In the genomic region with DNA sequence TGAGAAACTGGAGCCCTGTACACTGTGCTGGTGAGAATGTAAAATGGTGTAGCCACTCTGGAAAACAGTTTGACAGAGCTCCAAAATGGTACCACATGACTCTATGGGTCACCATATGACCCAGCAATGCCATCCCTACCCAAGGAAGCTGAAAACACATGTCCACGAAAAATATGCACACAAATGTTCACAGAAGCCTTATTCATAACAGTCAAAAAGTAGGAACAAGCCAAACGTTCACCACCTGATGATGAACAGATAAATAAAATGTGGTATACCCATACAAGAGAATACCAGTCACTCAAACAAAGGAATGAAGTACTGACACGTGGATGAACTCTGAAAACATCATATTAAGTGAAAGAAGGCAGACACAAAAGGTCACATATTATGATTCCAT, we compare ENCODE assay signal across 17 cellular contexts. TPM values are rescaled to one million over a fixed set of nuclear protein-coding genes. Genes with fewer than 3 reads are reported as not detected.
DNase-seq lines count a peak whose midpoint lies in the region; ATAC-seq, FAIRE-seq and TF ChIP-seq lines count a peak whose summit lies in the region.
"Had no signal": no experiment of that assay in that cellular context is flagged by ENCODE, and none has a peak within 500 bp of the region (broad histone marks: within the 10 kb centered on the region; RNA-seq: fewer than 3 reads in every experiment).

No MANE protein-coding gene starts in this region.

- H3K9me1 ChIP-seq in K562 (ENCODE audit: control insufficient read depth, insufficient read depth, low read length), result peaks cover 3% of the 10 kb centered on the region

- no peak overlapping the region for H3K4me3 ChIP-seq in HepG2 (replicated peaks in 1 of 3; ENCODE audit: insufficient read depth in 1 of 3, low read depth in 2 of 3, low read length in 3 of 3)
- no peak overlapping the region for H3K4me3 ChIP-seq in right lobe of liver
- H3K4me3 ChIP-seq in K562, result no peak overlapping the region
- peak overlapping the region in 1 of 2 donors; percentile 7 for H3K4me3 ChIP-seq in mucosa of rectum (ENCODE audit: low read length in 2 of 2)
- H3K4me3 ChIP-seq in mucosa of descending colon, result no peak overlapping the region

- POLR2A ChIA-PET in HepG2 (lab: Yijun Ruan, JAX), result no interaction called here
- POLR2A ChIA-PET in K562 (lab: Yijun Ruan, JAX), result interaction anchor here (1.0 to 2.3 kb wide), 2 partner anchors 8 to 16 kb away, joined by 6 to 23 read pairs; no protein-coding TSS in a partner anchor

- H3K4me1 ChIP-seq in HepG2 (ENCODE audit: insufficient read depth, low read length), result peaks cover 35% of the 10 kb centered on the region
- peaks cover 0 to 20% (median 4%) of the 10 kb centered on the region in 4 donors for H3K4me1 ChIP-seq in right lobe of liver
- H3K4me1 ChIP-seq in K562 (replicated peaks in 1 of 2; ENCODE audit: control insufficient read depth in 2 of 2, insufficient read depth in 2 of 2, low read length in 2 of 2), result peaks cover 28 to 29% of the 10 kb centered on the region in 2 experiments
- peaks cover 26 to 41% of the 10 kb centered on the region in 2 donors for H3K4me1 ChIP-seq in mucosa of rectum (ENCODE audit: control insufficient read depth in 2 of 2, insufficient read depth in 2 of 2, low read length in 2 of 2)
- peaks cover 36% of the 10 kb centered on the region for H3K4me1 ChIP-seq in mucosa of descending colon (ENCODE audit: low read depth)

- no peak overlapping the region for H3K27ac Mint-ChIP-seq in type B pancreatic cell

- peaks cover 7 to 27% of the 10 kb centered on the region in 2 experiments; a peak in 4 of 5 replicates for H3K36me3 ChIP-seq in HepG2 (replicated peaks in 1 of 2; ENCODE audit: control insufficient read depth in 1 of 2, insufficient read depth in 2 of 2, low read length in 2 of 2)
- H3K36me3 ChIP-seq in right lobe of liver, result peaks cover 0 to 15% (median 6%) of the 10 kb centered on the region in 4 donors
- peaks cover 62% of the 10 kb centered on the region for H3K36me3 ChIP-seq in K562 (ENCODE audit: control insufficient read depth, insufficient read depth, low read length)
- H3K36me3 ChIP-seq in mucosa of rectum (ENCODE audit: control insufficient read depth in 2 of 2, insufficient read depth in 2 of 2, low read length in 2 of 2), result peaks cover 5 to 20% of the 10 kb centered on the region in 2 donors
- no peaks in the 10 kb centered on the region for H3K36me3 ChIP-seq in mucosa of descending colon (ENCODE audit: low read depth)

- TF ChIP-seq POLR2A in HepG2 (IDR thresholded peaks at IDR 0.05; ENCODE audit: insufficient read depth in 1 of 2, low read depth in 2 of 2, low read length in 2 of 2), result no peak
- TF ChIP-seq POLR2A in right lobe of liver (IDR thresholded peaks at IDR 0.05), result no peak
- TF ChIP-seq POLR2A in K562 (conservative IDR thresholded peaks at IDR 0.05), result no peak

- H3K27me3 Mint-ChIP-seq in type B pancreatic cell, result no peaks in the 10 kb centered on the region

- H3K4me3 Mint-ChIP-seq in type B pancreatic cell, result peak overlapping the region; percentile 5
- H3K4me3 Mint-ChIP-seq: H9 had no signal

- H3K9me3 ChIP-seq in HepG2 (ENCODE audit: low read length) (no peaks in the 10 kb centered on the region), right lobe of liver (no peaks in the 10 kb centered on the region), K562 (replicated peaks; ENCODE audit: control insufficient read depth, insufficient read depth, low read depth, low read length) (no peaks in the 10 kb centered on the region), mucosa of rectum (ENCODE audit: control insufficient read depth in 2 of 2, low read length in 2 of 2) (no peaks in the 10 kb centered on the region), mucosa of descending colon (no peaks in the 10 kb centered on the region)

- TF ChIP-seq RAD21 in HepG2 (CRISPR knock-in tag; IDR thresholded peaks at IDR 0.05) (no peak), K562 (CRISPR knock-in tag; conservative IDR thresholded peaks at IDR 0.05 in 1 of 2, IDR thresholded peaks at IDR 0.05 in 1 of 2) (no peak)

- no peaks in the 10 kb centered on the region for H3K9me3 Mint-ChIP-seq in type B pancreatic cell
- H3K9me3 Mint-ChIP-seq: H9 had no signal

- CTCF ChIA-PET in HepG2 (lab: Yijun Ruan, JAX; ENCODE audit: low intra/inter-chr PET ratio, low total read pairs), result no interaction called here
- CTCF ChIA-PET in K562 (lab: Yijun Ruan, JAX; ENCODE audit: low intra/inter-chr PET ratio), result no interaction called here

- H3K4me2 ChIP-seq in HepG2 (ENCODE audit: low read depth, low read length), result no peak overlapping the region
- H3K4me2 ChIP-seq in K562 (ENCODE audit: insufficient read depth, low read length), result peak overlapping the region; percentile 49; the same call in 1 of the 2 replicates

- TF ChIP-seq EP300 in HepG2 (IDR thresholded peaks at IDR 0.05; ENCODE audit: low read depth in 2 of 2, low read length in 2 of 2), result no peak
- TF ChIP-seq EP300 in HepG2 (CRISPR knock-in tag; IDR thresholded peaks at IDR 0.05; ENCODE audit: borderline replicate concordance), result no peak
- no peak for TF ChIP-seq EP300 in K562 (IDR thresholded peaks at IDR 0.05; ENCODE audit: low read length)

- H3K79me2 ChIP-seq in HepG2 (ENCODE audit: insufficient read depth, low read length) (peaks cover 71% of the 10 kb centered on the region), K562 (ENCODE audit: control insufficient read depth, insufficient read depth, low read length) (peaks cover 80% of the 10 kb centered on the region)

- ATAC-seq in HepG2, result no peak
- ATAC-seq in right lobe of liver, result no peak
- no peak for ATAC-seq in K562
- ATAC-seq in HG02763 (IDR thresholded peaks at IDR 0.05; ENCODE audit: unreplicated experiment), result no peak
- ATAC-seq in mucosa of descending colon, result no peak
- no peak for ATAC-seq in HG03460 (IDR thresholded peaks at IDR 0.05; ENCODE audit: unreplicated experiment)

- DNase-seq in HepG2 (ENCODE audit: low spot score), result no peak
- no peak for DNase-seq in right lobe of liver
- no peak for DNase-seq in K562 (ENCODE audit: extremely low read depth in 1 of 4, low spot score in 3 of 4)
- no peak for DNase-seq in type B pancreatic cell (ENCODE audit: extremely low spot score, unreplicated experiment)
- no peak for DNase-seq in mucosa of descending colon
- DNase-seq: AML-193, DMS53, H9, Kasumi-1, MV-4-11, NCI-H1436, NCI-H2029 treated with DMSO at 0.1 percent for 48 hours, NCI-H510A had no signal

- in situ Hi-C loops in HepG2 (cut with HindIII; ENCODE audit: extremely low pct_ligation_motif_present, low pct_unique_long_range_greater_than_20kb) (no loop called here), K562 (cut with MboI) (no loop called here)

- 85% methylated on average over 3 of the region's 3 CpGs for WGBS in HepG2 (ENCODE audit: low lambda C conversion rate)
- WGBS in right lobe of liver (ENCODE audit: insufficient coverage, low coverage, low lambda C conversion rate, missing lambda C conversion rate), result 70% methylated on average over 3 of the region's 3 CpGs
- 8% methylated on average over 3 of the region's 3 CpGs for WGBS in K562 (ENCODE audit: insufficient coverage, low coverage, missing lambda C conversion rate)

- H2AFZ ChIP-seq in HepG2 (ENCODE audit: low read length) (no peak overlapping the region), K562 (ENCODE audit: low read depth, low read length) (no peak overlapping the region)

- intact Hi-C loops in HepG2 (cut with micrococcal nuclease; ENCODE audit: unreplicated experiment), result loop anchor here (10.0 kb wide), 1 partner anchor 572 kb away; a partner anchor contains a TSS
- intact Hi-C loops in right lobe of liver (cut with DNase I), result no loop called here
- intact Hi-C loops in K562 (cut with micrococcal nuclease), result no loop called here
- intact Hi-C loops in mucosa of descending colon (cut with DNase I, micrococcal nuclease), result no loop called here

- BruUV-seq in HepG2 (replicated peaks; lab: Mats Ljungman, UMichigan) (no TSS peak), K562 (replicated peaks; lab: Mats Ljungman, UMichigan) (no TSS peak)

- H3K27ac ChIP-seq in HepG2 (ENCODE audit: extremely low read length, insufficient read depth, low read length), result no peak overlapping the region
- H3K27ac ChIP-seq in right lobe of liver, result no peak overlapping the region
- H3K27ac ChIP-seq in K562 (ENCODE audit: extremely low read depth, low read depth, low read length), result no peak overlapping the region
- H3K27ac ChIP-seq in mucosa of rectum (ENCODE audit: low read depth in 2 of 2, low read length in 2 of 2), result peak overlapping the region; percentile 52 to 67

- peaks cover 36% of the 10 kb centered on the region for H3K4me1 Mint-ChIP-seq in type B pancreatic cell (ENCODE audit: unreplicated experiment)

- peaks cover 13% of the 10 kb centered on the region for H3K36me3 Mint-ChIP-seq in type B pancreatic cell

- H3K9ac ChIP-seq in HepG2 (ENCODE audit: insufficient read depth, low read depth, low read length) (no peak overlapping the region), K562 (ENCODE audit: insufficient read depth in 1 of 2, low read depth in 2 of 2, low read length in 2 of 2) (no peak overlapping the region), mucosa of rectum (ENCODE audit: low read depth in 1 of 2, low read length in 2 of 2) (no peak overlapping the region)

- no peak for TF ChIP-seq CTCF in HepG2 (CRISPR knock-in tag; IDR thresholded peaks at IDR 0.05)
- no peak for TF ChIP-seq CTCF in right lobe of liver (IDR thresholded peaks at IDR 0.05)
- TF ChIP-seq CTCF in K562 (IDR thresholded peaks at IDR 0.05 in 2 of 3, conservative IDR thresholded peaks at IDR 0.05 in 1 of 3; ENCODE audit: insufficient read depth in 2 of 3, low read depth in 1 of 3, low read length in 3 of 3), result no peak
- no peak for TF ChIP-seq CTCF in type B pancreatic cell (conservative IDR thresholded peaks at IDR 0.05)
- no peak for TF ChIP-seq CTCF in mucosa of descending colon (IDR thresholded peaks at IDR 0.05)

- peaks cover 42% of the 10 kb centered on the region for H4K20me1 ChIP-seq in HepG2 (ENCODE audit: insufficient read depth, low read length)
- H4K20me1 ChIP-seq in K562 (replicated peaks; ENCODE audit: control insufficient read depth, insufficient read depth, low read length), result peaks cover 32% of the 10 kb centered on the region

- no peak for FAIRE-seq in HepG2 (lab: Jason Lieb, UNC)
- no peak for FAIRE-seq in K562 (lab: Jason Lieb, UNC)
- FAIRE-seq: GM12891 had no signal

- H3K27me3 ChIP-seq in HepG2 (ENCODE audit: control insufficient read depth in 1 of 2, insufficient read depth in 2 of 2, low read length in 2 of 2) (no peaks in the 10 kb centered on the region; a peak in 1 of 5 replicates), right lobe of liver (no peaks in the 10 kb centered on the region), K562 (ENCODE audit: control insufficient read depth in 2 of 2, insufficient read depth in 2 of 2, low read length in 2 of 2) (no peaks in the 10 kb centered on the region), mucosa of rectum (ENCODE audit: control insufficient read depth in 2 of 2, insufficient read depth in 2 of 2, low read length in 2 of 2) (no peaks in the 10 kb centered on the region)

RNA-seq across cellular contexts. Expression of a gene that starts 4.6 kb away (rescaled TPM):
- 86.3 and 86.9 TPM in 2 replicates for total RNA-seq in HepG2 (2016; rRNA removed; fragmentation: Illumina TruSeq; extraction: Trizol)
- total RNA-seq in HepG2 (2016; cell fraction: cytosol; rRNA removed; fragmentation: Illumina TruSeq; extraction: Trizol; ENCODE audit: low read depth), result 29.3 and 39.0 TPM in 2 replicates
- 85.3 and 86.3 TPM in 2 replicates for total RNA-seq in HepG2 (2016; cell fraction: insoluble cytoplasmic fraction; rRNA removed; fragmentation: Illumina TruSeq; extraction: Trizol)
- 30.7 and 35.0 TPM in 2 replicates for total RNA-seq in HepG2 (2016; cell fraction: membrane; rRNA removed; fragmentation: Illumina TruSeq; extraction: Trizol)
- 64.9 and 72.6 TPM in 2 replicates for total RNA-seq in HepG2 (2016; cell fraction: nucleus; rRNA removed; fragmentation: Illumina TruSeq; extraction: Trizol)
- 26.2 and 28.6 TPM in 2 replicates for polyA plus RNA-seq in HepG2 (2011; rRNA removed)
- 22.4 and 28.3 TPM in 2 replicates for polyA plus RNA-seq in HepG2 (2011; cell fraction: cytosol; rRNA removed)
- polyA plus RNA-seq in HepG2 (2011; cell fraction: nucleus; rRNA removed), result 14.9 and 16.4 TPM in 2 replicates
- polyA plus RNA-seq in HepG2 (2012), result 42.2 and 47.5 TPM in 2 replicates
- polyA plus RNA-seq in HepG2 (2016; cell fraction: cytosol; fragmentation: Illumina TruSeq; extraction: Trizol; ENCODE audit: low read depth), result 5.9 and 6.1 TPM in 2 replicates
- polyA plus RNA-seq in HepG2 (2016; cell fraction: insoluble cytoplasmic fraction; fragmentation: Illumina TruSeq; extraction: Trizol; ENCODE audit: low read depth), result 66.5 and 67.7 TPM in 2 replicates
- 12.3 and 14.9 TPM in 2 replicates for polyA plus RNA-seq in HepG2 (2016; cell fraction: membrane; fragmentation: Illumina TruSeq; extraction: Trizol; ENCODE audit: low read depth)
- polyA plus RNA-seq in HepG2 (2016; cell fraction: nucleus; fragmentation: Illumina TruSeq; extraction: Trizol; ENCODE audit: insufficient read depth, low read depth), result 57.2 and 57.6 TPM in 2 replicates
- polyA minus RNA-seq in HepG2 (2011; rRNA and poly(A)+ RNA removed; ENCODE audit: low replicate concordance), result 26.7 and 36.0 TPM in 2 replicates
- polyA minus RNA-seq in HepG2 (2011; cell fraction: cytosol; rRNA and poly(A)+ RNA removed), result 28.5 and 36.9 TPM in 2 replicates
- polyA minus RNA-seq in HepG2 (2011; cell fraction: nucleus; rRNA and poly(A)+ RNA removed), result 48.8 and 49.7 TPM in 2 replicates
- total RNA-seq in right lobe of liver, result 10 to 100 TPM; 30.2 to 47.7 (median 36.3) TPM
- 77.0 and 155 TPM in 2 replicates for total RNA-seq in K562 (2011; cell fraction: chromatin; rRNA removed; ENCODE audit: low replicate concordance)
- 51.5 and 52.8 TPM in 2 replicates for total RNA-seq in K562 (2011; cell fraction: nucleolus; rRNA removed)
- total RNA-seq in K562 (2011; cell fraction: nucleoplasm; rRNA removed), result 70.2 and 77.7 TPM in 2 replicates
- total RNA-seq in K562 (2014; rRNA removed), result 87.1 and 99.4 TPM in 2 replicates
- total RNA-seq in K562 (2014; rRNA removed; fragmentation: Illumina TruSeq; extraction: Trizol), result 109 and 115 TPM in 2 replicates
- 94.4 and 97.2 TPM in 2 replicates for total RNA-seq in K562 (2015; rRNA removed; fragmentation: Illumina TruSeq; extraction: Trizol)
- total RNA-seq in K562 (2021), result 86.4 and 96.5 TPM in 2 replicates
- 61.3 and 82.2 TPM in 2 replicates for polyA plus RNA-seq in K562 (2011; rRNA removed)
- 33.6 and 43.6 TPM in 2 replicates for polyA plus RNA-seq in K562 (2011; cell fraction: cytosol; rRNA removed)
- polyA plus RNA-seq in K562 (2011; cell fraction: nucleus; rRNA removed), result 38.1 and 46.6 TPM in 2 replicates
- 47.9 and 71.2 TPM in 2 replicates for polyA plus RNA-seq in K562 (2012)
- 79.0 and 84.0 TPM in 2 replicates for polyA plus RNA-seq in K562 (2014; fragmentation: Illumina TruSeq; extraction: Trizol)
- polyA plus RNA-seq in K562 (2014; fragmentation: Nextera tagmentation; extraction: Ambion mirVana), result 10 to 100 TPM; 24.1 to 25.6 TPM
- polyA plus RNA-seq in K562 (2014; rRNA removed), result 76.8 and 80.5 TPM in 2 replicates
- 103 and 111 TPM in 2 replicates for polyA minus RNA-seq in K562 (2011; rRNA and poly(A)+ RNA removed)
- 40.6 and 55.4 TPM in 2 replicates for polyA minus RNA-seq in K562 (2011; cell fraction: cytosol; rRNA and poly(A)+ RNA removed)
- polyA minus RNA-seq in K562 (2011; cell fraction: nucleus; rRNA and poly(A)+ RNA removed), result 30.3 and 46.5 TPM in 2 replicates
- total RNA-seq in type B pancreatic cell (ENCODE audit: low replicate concordance), result 56.0 and 62.6 TPM in 2 replicates
- 100 to 1,000 TPM in 1 of 3 donors, 10 to 100 TPM in 2; 68.5 to 104 (median 93.1) TPM for total RNA-seq in mucosa of descending colon

RNA-seq across cellular contexts. Expression of a gene that starts 35.3 kb away (rescaled TPM):
- total RNA-seq in HepG2 (2016; rRNA removed; fragmentation: Illumina TruSeq; extraction: Trizol), result 5.5 and 11.0 TPM in 2 replicates
- total RNA-seq in HepG2 (2016; cell fraction: cytosol; rRNA removed; fragmentation: Illumina TruSeq; extraction: Trizol; ENCODE audit: low read depth), result 3.0 and 3.2 TPM in 2 replicates
- total RNA-seq in HepG2 (2016; cell fraction: insoluble cytoplasmic fraction; rRNA removed; fragmentation: Illumina TruSeq; extraction: Trizol), result 4.3 and 10.9 TPM in 2 replicates
- 3.0 and 4.4 TPM in 2 replicates for total RNA-seq in HepG2 (2016; cell fraction: membrane; rRNA removed; fragmentation: Illumina TruSeq; extraction: Trizol)
- 12.6 and 13.7 TPM in 2 replicates for total RNA-seq in HepG2 (2016; cell fraction: nucleus; rRNA removed; fragmentation: Illumina TruSeq; extraction: Trizol)
- polyA plus RNA-seq in HepG2 (2011; rRNA removed), result 7.2 and 10.3 TPM in 2 replicates
- 4.0 and 6.0 TPM in 2 replicates for polyA plus RNA-seq in HepG2 (2011; cell fraction: cytosol; rRNA removed)
- 61.8 and 73.7 TPM in 2 replicates for polyA plus RNA-seq in HepG2 (2011; cell fraction: nucleus; rRNA removed)
- polyA plus RNA-seq in HepG2 (2012), result 6.1 and 8.3 TPM in 2 replicates
- polyA plus RNA-seq in HepG2 (2016; cell fraction: cytosol; fragmentation: Illumina TruSeq; extraction: Trizol; ENCODE audit: low read depth), result 1.6 and 1.7 TPM in 2 replicates
- polyA plus RNA-seq in HepG2 (2016; cell fraction: insoluble cytoplasmic fraction; fragmentation: Illumina TruSeq; extraction: Trizol; ENCODE audit: low read depth), result 5.9 and 7.6 TPM in 2 replicates
- polyA plus RNA-seq in HepG2 (2016; cell fraction: membrane; fragmentation: Illumina TruSeq; extraction: Trizol; ENCODE audit: low read depth), result 2.1 and 2.3 TPM in 2 replicates
- polyA plus RNA-seq in HepG2 (2016; cell fraction: nucleus; fragmentation: Illumina TruSeq; extraction: Trizol; ENCODE audit: insufficient read depth, low read depth), result 42.6 and 45.2 TPM in 2 replicates
- 1.4 and 2.5 TPM in 2 replicates for polyA minus RNA-seq in HepG2 (2011; rRNA and poly(A)+ RNA removed; ENCODE audit: low replicate concordance)
- polyA minus RNA-seq in HepG2 (2011; cell fraction: cytosol; rRNA and poly(A)+ RNA removed), result 0.99 and 2.6 TPM in 2 replicates
- polyA minus RNA-seq in HepG2 (2011; cell fraction: nucleus; rRNA and poly(A)+ RNA removed), result 10.0 and 13.9 TPM in 2 replicates
- total RNA-seq in right lobe of liver, result under 1 TPM in 4 of 6 experiments, not detected in 2; 0.19 to 0.62 (median 0.32) TPM
- 32.0 and 35.2 TPM in 2 replicates for total RNA-seq in K562 (2011; cell fraction: chromatin; rRNA removed; ENCODE audit: low replicate concordance)
- total RNA-seq in K562 (2011; cell fraction: nucleolus; rRNA removed), result 13.5 and 15.5 TPM in 2 replicates
- 12.5 and 14.7 TPM in 2 replicates for total RNA-seq in K562 (2011; cell fraction: nucleoplasm; rRNA removed)
- 5.3 and 5.4 TPM in 2 replicates for total RNA-seq in K562 (2014; rRNA removed)
- 5.4 and 5.8 TPM in 2 replicates for total RNA-seq in K562 (2014; rRNA removed; fragmentation: Illumina TruSeq; extraction: Trizol)
- total RNA-seq in K562 (2015; rRNA removed; fragmentation: Illumina TruSeq; extraction: Trizol), result 5.4 and 6.6 TPM in 2 replicates
- 4.8 and 7.3 TPM in 2 replicates for total RNA-seq in K562 (2021)
- 5.7 and 6.2 TPM in 2 replicates for polyA plus RNA-seq in K562 (2011; rRNA removed)
- polyA plus RNA-seq in K562 (2011; cell fraction: cytosol; rRNA removed), result 3.5 and 4.1 TPM in 2 replicates
- polyA plus RNA-seq in K562 (2011; cell fraction: nucleus; rRNA removed), result 14.6 and 16.9 TPM in 2 replicates
- 5.3 and 5.4 TPM in 2 replicates for polyA plus RNA-seq in K562 (2012)
- polyA plus RNA-seq in K562 (2014; fragmentation: Illumina TruSeq; extraction: Trizol), result 5.1 and 5.4 TPM in 2 replicates
- under 1 TPM; 0.14 to 0.32 TPM for polyA plus RNA-seq in K562 (2014; fragmentation: Nextera tagmentation; extraction: Ambion mirVana)
- 7.8 and 14.3 TPM in 2 replicates for polyA plus RNA-seq in K562 (2014; rRNA removed)
- 2.5 and 3.4 TPM in 2 replicates for polyA minus RNA-seq in K562 (2011; rRNA and poly(A)+ RNA removed)
- 1.8 and 2.6 TPM in 2 replicates for polyA minus RNA-seq in K562 (2011; cell fraction: cytosol; rRNA and poly(A)+ RNA removed)
- polyA minus RNA-seq in K562 (2011; cell fraction: nucleus; rRNA and poly(A)+ RNA removed), result 3.0 and 5.0 TPM in 2 replicates
- 2.6 and 8.2 TPM in 2 replicates for total RNA-seq in type B pancreatic cell (ENCODE audit: low replicate concordance)
- 1 to 10 TPM; 2.8 to 8.0 (median 2.9) TPM for total RNA-seq in mucosa of descending colon

Comparison
In these comparisons a context has a peak if more than half of its experiments do, and no peak if none do; other contexts are left out.
1. H3K27ac ChIP-seq: peak in mucosa of rectum (2 of 2); none in HepG2 (single experiment), right lobe of liver (0 of 3) and K562 (single experiment).